8 cellular contexts compared by ENCODE assay signal in genomic region chr18:70195852-70196434, GRCh38. TPM values are rescaled to one million over a fixed set of nuclear protein-coding genes. Genes with fewer than 3 reads are reported as not detected.
A peak's percentile ranks its signal among the peaks of the same experiment; 100 is the strongest.
DNase-seq lines count a peak whose midpoint lies in the region; ATAC-seq, FAIRE-seq and TF ChIP-seq lines count a peak whose summit lies in the region.

No MANE protein-coding gene starts in this region.

- H3K4me1 ChIP-seq in DOHH2 (ENCODE audit: control insufficient read depth, low read length) (no peaks in the 10 kb centered on the region), hepatocyte (ENCODE audit: insufficient read depth) (no peaks in the 10 kb centered on the region)

- H3F3A ChIP-seq in DOHH2 (ENCODE audit: control insufficient read depth, insufficient read depth), result no peaks in the 10 kb centered on the region

- peak overlapping the region; percentile 33 for H3K4me3 Mint-ChIP-seq in stimulated activated effector memory CD8-positive, alpha-beta T cell treated with anti-CD3 and anti-CD28 coated beads, Interleukin-12 subunit alpha, Interleukin-12 subunit beta, amount 100 ng/mL, for 72 hours

- H3K4me2 ChIP-seq in DOHH2 (ENCODE audit: low read length), result no peak overlapping the region
- H3K4me2 ChIP-seq in hepatocyte, result no peak overlapping the region

- peaks cover 100% of the 10 kb centered on the region for H3K36me3 Mint-ChIP-seq in stimulated activated effector memory CD8-positive, alpha-beta T cell treated with anti-CD3 and anti-CD28 coated beads, Interleukin-12 subunit alpha, Interleukin-12 subunit beta, amount 100 ng/mL, for 72 hours

- no peak for ATAC-seq in stimulated activated effector memory CD8-positive, alpha-beta T cell treated with anti-CD3 and anti-CD28 coated beads, Interleukin-12 subunit alpha, Interleukin-12 subunit beta, amount 100 ng/mL, for 72 hours
- ATAC-seq in HG02840 (IDR thresholded peaks at IDR 0.05; ENCODE audit: low FRiP score, unreplicated experiment), result no peak

- TF ChIP-seq CTCF in DOHH2 (IDR thresholded peaks at IDR 0.05; ENCODE audit: low read depth, low read length, poor library complexity, severe bottlenecking), result peak; percentile 84
- TF ChIP-seq CTCF in astrocyte of the cerebellum (IDR thresholded peaks at IDR 0.05; ENCODE audit: low read depth, low read length, missing control alignments), result peak; percentile 77
- peak; percentile 87 for TF ChIP-seq CTCF in hepatocyte (IDR thresholded peaks at IDR 0.05; ENCODE audit: poor library complexity)
- TF ChIP-seq CTCF in lower leg skin (IDR thresholded peaks at IDR 0.05), result peak in 1 of 3 donors; percentile 35

- H3K4me3 ChIP-seq in DOHH2 (ENCODE audit: low read length), result no peak overlapping the region
- no peak overlapping the region for H3K4me3 ChIP-seq in astrocyte of the cerebellum (ENCODE audit: low read depth, low read length)
- no peak overlapping the region for H3K4me3 ChIP-seq in hepatocyte
- H3K4me3 ChIP-seq in lower leg skin (ENCODE audit: low read depth, poor library complexity, severe bottlenecking), result no peak overlapping the region

- H3K9me3 Mint-ChIP-seq in stimulated activated effector memory CD8-positive, alpha-beta T cell treated with anti-CD3 and anti-CD28 coated beads, Interleukin-12 subunit alpha, Interleukin-12 subunit beta, amount 100 ng/mL, for 72 hours, result no peaks in the 10 kb centered on the region

- H3K36me3 ChIP-seq in DOHH2 (ENCODE audit: control insufficient read depth, low read length) (peaks cover 92% of the 10 kb centered on the region), hepatocyte (replicated peaks; ENCODE audit: insufficient read depth, low read depth) (no peaks in the 10 kb centered on the region)

- peak overlapping the region; percentile 69 for H3K27ac Mint-ChIP-seq in stimulated activated effector memory CD8-positive, alpha-beta T cell treated with anti-CD3 and anti-CD28 coated beads, Interleukin-12 subunit alpha, Interleukin-12 subunit beta, amount 100 ng/mL, for 72 hours

- no peaks in the 10 kb centered on the region for H3K79me2 ChIP-seq in DOHH2 (ENCODE audit: control insufficient read depth, low read length)
- H3K79me2 ChIP-seq in hepatocyte, result no peaks in the 10 kb centered on the region

- H3K27ac ChIP-seq in DOHH2 (ENCODE audit: low read depth, low read length) (no peak overlapping the region), hepatocyte (no peak overlapping the region)

- H4K20me1 ChIP-seq in DOHH2 (ENCODE audit: control insufficient read depth, insufficient read depth, low read depth, low read length) (no peaks in the 10 kb centered on the region), hepatocyte (ENCODE audit: insufficient read depth, poor library complexity, severe bottlenecking) (no peaks in the 10 kb centered on the region)

- no peak overlapping the region for H2AFZ ChIP-seq in hepatocyte

- WGBS in hepatocyte (ENCODE audit: low lambda C conversion rate, missing lambda C conversion rate), result 65% methylated on average over 5 of the region's 5 CpGs
- 64% methylated on average over 5 of the region's 5 CpGs for WGBS in lower leg skin, 2 donors

- DNase-seq in H54 (ENCODE audit: insufficient read length, low spot score), result no peak
- DNase-seq in NCI-H2227 (lab: John Stamatoyannopoulos, UW; ENCODE audit: unreplicated experiment), result peak; percentile 49
- DNase-seq in astrocyte of the cerebellum (ENCODE audit: low read depth), result peak; percentile 41
- peak; percentile 68 for DNase-seq in hepatocyte (ENCODE audit: low spot score)
- DNase-seq in stimulated activated effector memory CD8-positive, alpha-beta T cell treated with anti-CD3 and anti-CD28 coated beads, Interleukin-12 subunit alpha, Interleukin-12 subunit beta, amount 100 ng/mL, for 72 hours (ENCODE audit: low spot score in 2 of 2), result no peak
- no peak for DNase-seq in lower leg skin (ENCODE audit: low spot score in 2 of 2)

- FAIRE-seq in H54 (lab: Jason Lieb, UNC), result peak; percentile 88

- TF ChIP-seq POLR2A in H54 (IDR thresholded peaks at IDR 0.05; ENCODE audit: low read depth, low read length), result no peak
- TF ChIP-seq POLR2A in lower leg skin (IDR thresholded peaks at IDR 0.05), result no peak

- intact Hi-C loops in lower leg skin (cut with DNase I; ENCODE audit: low total_unique reads), result no loop called here

- no peaks in the 10 kb centered on the region for H3K27me3 ChIP-seq in DOHH2 (ENCODE audit: control insufficient read depth, low read length)
- no peaks in the 10 kb centered on the region for H3K27me3 ChIP-seq in hepatocyte

- no peaks in the 10 kb centered on the region for H3K9me2 ChIP-seq in DOHH2 (replicated peaks; ENCODE audit: control insufficient read depth, low read length)
- H3K9me2 ChIP-seq in hepatocyte (replicated peaks; ENCODE audit: insufficient read depth), result no peaks in the 10 kb centered on the region

- peaks cover 51% of the 10 kb centered on the region for H3K4me1 Mint-ChIP-seq in stimulated activated effector memory CD8-positive, alpha-beta T cell treated with anti-CD3 and anti-CD28 coated beads, Interleukin-12 subunit alpha, Interleukin-12 subunit beta, amount 100 ng/mL, for 72 hours

- no peaks in the 10 kb centered on the region for H3K9me3 ChIP-seq in DOHH2 (ENCODE audit: control insufficient read depth, insufficient read depth, low read length)
- H3K9me3 ChIP-seq in hepatocyte (ENCODE audit: low read depth), result no peaks in the 10 kb centered on the region

- in situ Hi-C loops in astrocyte of the cerebellum (cut with HindIII; ENCODE audit: low sequenced_read_pairs), result no loop called here

RNA-seq across cellular contexts. Expression of gene RTTN, which starts 9.5 kb away (rescaled TPM):
- 10.0 and 14.0 TPM in 2 replicates for total RNA-seq in hepatocyte
- polyA plus RNA-seq in hepatocyte, result 2.5 and 3.0 TPM in 2 replicates
- 10 to 100 TPM in 1 of 4 donors, 1 to 10 TPM in 3; 4.8 to 14.9 (median 7.8) TPM for total RNA-seq in lower leg skin

Comparison
In these comparisons a context has a peak if more than half of its experiments do, and no peak if none do; other contexts are left out.
1. DNase-seq: peak in NCI-H2227 (single experiment), astrocyte of the cerebellum (single experiment) and hepatocyte (single experiment); none in H54 (single experiment), stimulated activated effector memory CD8-positive, alpha-beta T cell treated with anti-CD3 and anti-CD28 coated beads, Interleukin-12 subunit alpha, Interleukin-12 subunit beta, amount 100 ng/mL, for 72 hours (0 of 2) and lower leg skin (0 of 2).